18 cellular contexts compared by ENCODE assay signal in genomic region chr3:183811638-183812037, GRCh38.
"Had no signal": no experiment of that assay in that cellular context is flagged by ENCODE, and none has a peak within 500 bp of the region (broad histone marks: within the 10 kb centered on the region; RNA-seq: fewer than 3 reads in every experiment).

No MANE protein-coding gene starts in this region.

- H3K4me3 ChIP-seq: coronary artery, lung had no signal

- DNase-seq: activated CD4-positive, alpha-beta T cell treated with anti-CD3 and anti-CD28 coated beads for 1 hour; activated CD4-positive, alpha-beta T cell treated with anti-CD3 and anti-CD28 coated beads, Interleukin-2, amount 50 U/mL, for 48 hours; activated CD8-positive, alpha-beta memory T cell treated with anti-CD3 and anti-CD28 coated beads, Interleukin-2, amount 50 U/mL, for 48 hours; anterior cingulate cortex; effector memory CD4-positive, alpha-beta T cell; hypothalamus; kidney glomerular epithelial cell; naive B cell; right cardiac atrium; SHP77 treated with DMSO at 0.1 percent for 48 hours; small intestine; stimulated activated naive CD4-positive, alpha-beta T cell; SW 1271 had no signal

- H3K9me3 Mint-ChIP-seq: activated naive CD4-positive, alpha-beta T cell treated with anti-CD3 and anti-CD28 coated beads, Interleukin-2, amount 50 U/mL, for 24 hours; naive B cell; type B pancreatic cell had no signal

- H3K27me3 Mint-ChIP-seq: activated naive CD4-positive, alpha-beta T cell treated with anti-CD3 and anti-CD28 coated beads, Interleukin-2, amount 50 U/mL, for 24 hours; naive B cell; type B pancreatic cell had no signal

- H3K4me3 Mint-ChIP-seq: activated naive CD4-positive, alpha-beta T cell treated with anti-CD3 and anti-CD28 coated beads, Interleukin-2, amount 50 U/mL, for 24 hours; naive B cell; type B pancreatic cell had no signal

- H3K27ac ChIP-seq: coronary artery, neutrophil had no signal

- H3K27me3 ChIP-seq: neutrophil had no signal

- H3K9me3 ChIP-seq: neutrophil had no signal

- ATAC-seq: right cardiac atrium had no signal
